Comparison of ENCODE assay signal across 11 cellular contexts in the genomic region with DNA sequence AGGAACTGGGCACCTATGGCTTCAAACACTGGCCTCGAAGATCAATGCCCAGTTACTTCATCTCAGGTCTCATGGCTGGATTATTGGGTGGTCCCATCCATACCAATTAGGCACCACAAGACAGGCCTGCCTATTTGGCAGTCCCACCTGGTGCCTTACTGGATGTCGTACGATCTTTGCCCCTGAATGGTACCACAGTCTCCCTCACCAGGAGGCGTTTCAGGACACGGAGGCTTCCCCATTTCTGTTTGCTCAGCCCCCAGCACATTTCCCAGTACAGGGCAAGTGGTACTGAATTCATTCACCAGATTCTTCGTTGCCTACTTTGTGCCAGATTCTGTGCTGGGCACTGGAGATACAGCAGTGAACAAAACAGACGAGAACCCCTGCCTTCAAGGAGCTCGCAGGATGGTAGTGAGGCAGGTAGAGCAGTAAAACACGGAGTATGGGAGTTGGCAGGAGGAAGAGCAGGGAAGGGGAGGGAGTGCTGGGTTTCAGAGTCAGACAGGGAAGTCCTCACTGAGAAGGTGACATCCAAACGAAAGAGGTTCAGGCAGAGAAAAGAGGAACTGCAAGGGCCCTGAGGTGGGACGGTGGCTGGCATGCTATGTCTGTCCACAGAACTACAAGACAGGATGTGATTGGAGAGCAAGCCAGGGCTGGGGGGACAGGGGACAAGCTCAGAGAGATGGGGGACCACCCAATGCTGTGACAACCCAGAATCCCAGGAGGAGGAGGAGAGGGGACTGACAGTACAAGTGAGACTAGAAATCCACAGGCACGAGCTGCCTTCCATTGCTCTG.
DNase-seq lines count a peak whose midpoint lies in the region; ATAC-seq and TF ChIP-seq lines count a peak whose summit lies in the region.
"Had no signal": no experiment of that assay in that cellular context is flagged by ENCODE, and none has a peak within 500 bp of the region (broad histone marks: within the 10 kb centered on the region; RNA-seq: fewer than 3 reads in every experiment).

No MANE protein-coding gene starts in this region.

- no peaks in the 10 kb centered on the region for H3K27me3 ChIP-seq in DOHH2 (ENCODE audit: control insufficient read depth, low read length)
- H3K27me3 ChIP-seq in left lung = peaks cover 0 to 31% of the 10 kb centered on the region in 2 donors

- H3K27ac ChIP-seq in DOHH2 (ENCODE audit: low read depth, low read length) (peak overlapping the region; percentile 95), left lung (peak overlapping the region in 1 of 2 donors; percentile 92)

- no peaks in the 10 kb centered on the region for H3K36me3 Mint-ChIP-seq in T-cell
- H3K36me3 Mint-ChIP-seq in memory B cell = no peaks in the 10 kb centered on the region
- no peaks in the 10 kb centered on the region for H3K36me3 Mint-ChIP-seq in chondrocyte (ENCODE audit: low read depth)

- H3K27ac Mint-ChIP-seq in T-cell (peak overlapping the region; percentile 99), memory B cell (peak overlapping the region; percentile 96), chondrocyte (ENCODE audit: unreplicated experiment) (no peak overlapping the region)

- intact Hi-C loops in left lung (cut with DNase I) = no loop called here

- H3K79me2 ChIP-seq in DOHH2 (ENCODE audit: control insufficient read depth, low read length) = peaks cover 73% of the 10 kb centered on the region

- H3K36me3 ChIP-seq in DOHH2 (ENCODE audit: control insufficient read depth, low read length) (no peaks in the 10 kb centered on the region), left lung (no peaks in the 10 kb centered on the region)

- POLR2A ChIA-PET in T-cell (lab: Charles Lee) = no interaction called here

- ATAC-seq in GM21515 (IDR thresholded peaks at IDR 0.05; ENCODE audit: unreplicated experiment) = peak; percentile 26
- ATAC-seq in T-cell (replicated peaks in 1 of 4) = no peak
- peak; percentile 36 for ATAC-seq in memory B cell (ENCODE audit: low read depth)
- no peak for ATAC-seq in left lung

- peak in 1 of 34 experiments; percentile 43 for DNase-seq in T-cell
- DNase-seq in memory B cell (ENCODE audit: low spot score in 2 of 2) = peak; percentile 59 to 65
- DNase-seq in left lung = no peak
- DNase-seq in foreskin fibroblast = no peak
- DNase-seq in chondrocyte (ENCODE audit: low spot score) = no peak
- DNase-seq in COLO829 (ENCODE audit: low spot score) = no peak
- DNase-seq: activated CD4-positive, alpha-beta T cell treated with anti-CD3 and anti-CD28 coated beads for 1 hour; dermis blood vessel endothelial cell; kidney glomerular epithelial cell had no signal

- TF ChIP-seq CTCF in DOHH2 (IDR thresholded peaks at IDR 0.05; ENCODE audit: low read depth, low read length, poor library complexity, severe bottlenecking) = no peak
- no peak for TF ChIP-seq CTCF in left lung (IDR thresholded peaks at IDR 0.05)
- no peak for TF ChIP-seq CTCF in foreskin fibroblast (IDR thresholded peaks at IDR 0.05; ENCODE audit: low read depth, low read length)
- no peak for TF ChIP-seq CTCF in chondrocyte (IDR thresholded peaks at IDR 0.05)

- no peaks in the 10 kb centered on the region for H4K20me1 ChIP-seq in DOHH2 (ENCODE audit: control insufficient read depth, insufficient read depth, low read depth, low read length)

- H3K4me3 ChIP-seq in DOHH2 (ENCODE audit: low read length) (peak overlapping the region; percentile 92), left lung (no peak overlapping the region), foreskin fibroblast (ENCODE audit: low read depth in 1 of 2, low read length in 2 of 2) (no peak overlapping the region)

- H3K4me3 Mint-ChIP-seq in T-cell (peak overlapping the region; percentile 84 to 94 (median 91)), memory B cell (peak overlapping the region; percentile 80), chondrocyte (ENCODE audit: unreplicated experiment) (no peak overlapping the region)

- H3K4me1 ChIP-seq in DOHH2 (ENCODE audit: control insufficient read depth, low read length) (peaks cover 85% of the 10 kb centered on the region), left lung (peaks cover 17 to 88% of the 10 kb centered on the region in 2 donors)

- no peaks in the 10 kb centered on the region for H3K9me3 ChIP-seq in DOHH2 (ENCODE audit: control insufficient read depth, insufficient read depth, low read length)
- H3K9me3 ChIP-seq in left lung = no peaks in the 10 kb centered on the region

- peak overlapping the region; percentile 77 for H3K4me2 ChIP-seq in DOHH2 (ENCODE audit: low read length)

- no peaks in the 10 kb centered on the region for H3K9me2 ChIP-seq in DOHH2 (replicated peaks; ENCODE audit: control insufficient read depth, low read length)

- H3K9me3 Mint-ChIP-seq in T-cell (no peaks in the 10 kb centered on the region), memory B cell (no peaks in the 10 kb centered on the region), chondrocyte (ENCODE audit: low read depth) (no peaks in the 10 kb centered on the region)

- H3F3A ChIP-seq in DOHH2 (ENCODE audit: control insufficient read depth, insufficient read depth) = peaks cover 15% of the 10 kb centered on the region

- H3K4me1 Mint-ChIP-seq in T-cell (peaks cover 81 to 84% (median 82%) of the 10 kb centered on the region in 3 donors), memory B cell (peaks cover 70% of the 10 kb centered on the region), chondrocyte (ENCODE audit: low read depth) (peaks cover 7% of the 10 kb centered on the region)

- H3K27me3 Mint-ChIP-seq in T-cell = no peaks in the 10 kb centered on the region
- no peaks in the 10 kb centered on the region for H3K27me3 Mint-ChIP-seq in memory B cell
- H3K27me3 Mint-ChIP-seq in chondrocyte (ENCODE audit: low read depth) = peaks cover 53% of the 10 kb centered on the region

- CTCF ChIA-PET in T-cell (lab: Charles Lee) = interaction anchor here in 1 of 2 donors (0.5 kb wide), 1 partner anchor 835 kb away, joined by 5 read pairs; no protein-coding TSS in a partner anchor

Comparison
In these comparisons a context has a peak if more than half of its experiments do, and no peak if none do; other contexts are left out.
1. ATAC-seq: peak in GM21515 (single experiment) and memory B cell (single experiment); none in T-cell (0 of 4) and left lung (single experiment).
2. DNase-seq: peak in memory B cell (2 of 2); none in left lung (0 of 2), foreskin fibroblast (0 of 2), chondrocyte (single experiment) and COLO829 (single experiment).